14 cellular contexts compared by ENCODE assay signal in the genomic region with DNA sequence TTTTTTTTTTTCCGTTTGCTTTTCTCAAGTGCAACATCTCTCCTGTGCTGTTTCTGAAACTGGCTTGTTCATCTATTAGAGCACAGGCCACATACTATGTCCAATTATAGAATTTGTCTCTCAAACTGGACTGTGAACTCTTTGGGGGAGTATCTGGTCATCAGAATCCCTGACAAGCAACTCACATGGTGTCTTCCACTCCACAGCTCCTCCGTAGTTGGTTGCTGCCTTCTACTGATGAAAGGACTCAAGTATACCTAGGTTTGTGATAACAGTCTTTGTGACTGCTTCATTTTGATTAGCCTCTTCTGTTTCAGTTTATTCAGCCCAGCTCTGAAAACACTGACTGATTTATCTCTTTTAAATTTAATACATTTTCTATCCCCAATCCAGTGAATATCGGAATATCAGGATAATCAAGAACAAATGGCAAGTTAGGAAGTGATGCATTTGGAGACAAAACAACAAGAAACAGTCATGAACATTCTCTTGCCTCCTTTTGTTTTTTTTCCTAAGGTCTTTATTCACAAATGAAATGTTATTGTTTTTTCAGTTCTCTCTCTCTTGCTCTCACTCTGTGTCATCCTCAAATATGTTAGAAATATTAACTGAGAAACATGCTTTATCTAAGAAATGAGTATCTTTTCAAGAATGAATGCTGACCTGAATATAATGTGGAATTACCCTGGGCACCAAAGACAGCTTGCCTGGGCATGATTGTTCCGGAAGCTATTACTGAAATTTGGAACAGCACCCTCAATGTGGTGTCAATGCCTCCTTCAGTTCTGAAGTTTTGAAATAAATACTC. TPM values are rescaled to one million over a fixed set of nuclear protein-coding genes. Genes with fewer than 3 reads are reported as not detected.
DNase-seq lines count a peak whose midpoint lies in the region; ATAC-seq, FAIRE-seq and TF ChIP-seq lines count a peak whose summit lies in the region.
"Had no signal": no experiment of that assay in that cellular context is flagged by ENCODE, and none has a peak within 500 bp of the region (broad histone marks: within the 10 kb centered on the region; RNA-seq: fewer than 3 reads in every experiment).

No MANE protein-coding gene starts in this region.

- H3K4me1 ChIP-seq in endothelial cell of umbilical vein (ENCODE audit: control insufficient read depth, extremely low read depth, insufficient read depth, low read length) (peaks cover 40% of the 10 kb centered on the region), body of pancreas (no peaks in the 10 kb centered on the region)

- BruUV-seq in endothelial cell of umbilical vein (replicated peaks; lab: Mats Ljungman, UMichigan), result no TSS peak

- ATAC-seq in HG03378 (IDR thresholded peaks at IDR 0.05; ENCODE audit: unreplicated experiment) (peak; percentile 55), body of pancreas (no peak)
- no peak for ATAC-seq in activated CD4-positive, alpha-beta T cell treated with anti-CD3 and anti-CD28 coated beads for 36 hours
- ATAC-seq: T-cell had no signal

- H3K36me3 Mint-ChIP-seq in activated CD4-positive, alpha-beta T cell treated with anti-CD3 and anti-CD28 coated beads for 36 hours (ENCODE audit: low read depth), result no peaks in the 10 kb centered on the region
- H3K36me3 Mint-ChIP-seq: activated naive CD8-positive, alpha-beta T cell treated with anti-CD3 and anti-CD28 coated beads, Interleukin-2, amount 10 ng/mL, durations not matched to agents 7 days and 5 days; T-cell had no signal

- FAIRE-seq in endothelial cell of umbilical vein (lab: Jason Lieb, UNC), result peak; percentile 53
- FAIRE-seq in RCC 7860 (lab: Jason Lieb, UNC), result no peak
- FAIRE-seq: A204.1 had no signal

- peak overlapping the region; percentile 54 for H3K4me2 ChIP-seq in endothelial cell of umbilical vein (ENCODE audit: insufficient read depth, low read length)

- CTCF ChIA-PET in endothelial cell of umbilical vein (lab: Charles Lee), result no interaction called here
- CTCF ChIA-PET in activated CD4-positive, alpha-beta T cell treated with anti-CD3 and anti-CD28 coated beads for 36 hours (lab: Charles Lee), result interaction anchor here (1.0 kb wide), 1 partner anchor 16 kb away, joined by 3 read pairs; no protein-coding TSS in a partner anchor

- dilution Hi-C loops in endothelial cell of umbilical vein (cut with MboI; ENCODE audit: extremely low pct_ligation_motif_present, low sequenced_read_pairs), result no loop called here

- H4K20me1 ChIP-seq in endothelial cell of umbilical vein (replicated peaks; ENCODE audit: control insufficient read depth, extremely low read depth, insufficient read depth, low read length), result no peaks in the 10 kb centered on the region

- no peak for TF ChIP-seq CTCF in endothelial cell of umbilical vein (IDR thresholded peaks at IDR 0.05; ENCODE audit: extremely low read depth in 1 of 2, insufficient read depth in 1 of 2, low read depth in 1 of 2, low read length in 2 of 2)
- no peak for TF ChIP-seq CTCF in body of pancreas (IDR thresholded peaks at IDR 0.05)

- POLR2A ChIA-PET in endothelial cell of umbilical vein (lab: Charles Lee), result no interaction called here
- POLR2A ChIA-PET in activated CD4-positive, alpha-beta T cell treated with anti-CD3 and anti-CD28 coated beads for 36 hours (lab: Charles Lee), result interaction anchor here (0.7 kb wide), 2 partner anchors 45 to 58 kb away, joined by 3 read pairs; no protein-coding TSS in a partner anchor

- no peaks in the 10 kb centered on the region for H3K4me1 Mint-ChIP-seq in activated CD4-positive, alpha-beta T cell treated with anti-CD3 and anti-CD28 coated beads for 36 hours
- H3K4me1 Mint-ChIP-seq: activated naive CD8-positive, alpha-beta T cell treated with anti-CD3 and anti-CD28 coated beads, Interleukin-2, amount 10 ng/mL, durations not matched to agents 7 days and 5 days; T-cell had no signal

- H3K9me3 Mint-ChIP-seq in activated CD4-positive, alpha-beta T cell treated with anti-CD3 and anti-CD28 coated beads for 36 hours (ENCODE audit: low read depth), result no peaks in the 10 kb centered on the region
- H3K9me3 Mint-ChIP-seq: activated naive CD8-positive, alpha-beta T cell treated with anti-CD3 and anti-CD28 coated beads, Interleukin-2, amount 10 ng/mL, durations not matched to agents 7 days and 5 days; T-cell had no signal

- no peaks in the 10 kb centered on the region for H3K27me3 ChIP-seq in endothelial cell of umbilical vein (ENCODE audit: control insufficient read depth in 2 of 2, insufficient read depth in 2 of 2, low read length in 2 of 2)
- H3K27me3 ChIP-seq in body of pancreas, result no peaks in the 10 kb centered on the region

- TF ChIP-seq POLR2A in endothelial cell of umbilical vein (IDR thresholded peaks at IDR 0.05; ENCODE audit: low read depth, low read length) (no peak), body of pancreas (IDR thresholded peaks at IDR 0.05) (no peak)

- in situ Hi-C loops in ACHN (cut with HindIII; ENCODE audit: low pct_ligation_motif_present, low pct_unique_long_range_greater_than_20kb, low sequenced_read_pairs), result no loop called here

- H3K27me3 Mint-ChIP-seq in activated CD4-positive, alpha-beta T cell treated with anti-CD3 and anti-CD28 coated beads for 36 hours, result no peaks in the 10 kb centered on the region
- H3K27me3 Mint-ChIP-seq: T-cell had no signal

- no peaks in the 10 kb centered on the region for H3K36me3 ChIP-seq in endothelial cell of umbilical vein (ENCODE audit: control insufficient read depth in 2 of 2, extremely low read depth in 1 of 2, insufficient read depth in 2 of 2, low read length in 2 of 2)
- H3K36me3 ChIP-seq in body of pancreas (replicated peaks in 1 of 2; ENCODE audit: insufficient read depth in 1 of 2, low read depth in 2 of 2), result no peaks in the 10 kb centered on the region

- WGBS in body of pancreas, 2 donors, result 63% methylated on average over 4 of the region's 4 CpGs

- H2AFZ ChIP-seq in endothelial cell of umbilical vein (ENCODE audit: low read depth, low read length), result no peak overlapping the region

- no peak overlapping the region for H3K27ac Mint-ChIP-seq in activated CD4-positive, alpha-beta T cell treated with anti-CD3 and anti-CD28 coated beads for 36 hours
- H3K27ac Mint-ChIP-seq: activated naive CD8-positive, alpha-beta T cell treated with anti-CD3 and anti-CD28 coated beads, Interleukin-2, amount 10 ng/mL, durations not matched to agents 7 days and 5 days; T-cell had no signal

- H3K27ac ChIP-seq in endothelial cell of umbilical vein (ENCODE audit: insufficient read depth, low read depth, low read length), result peak overlapping the region; percentile 57
- H3K27ac ChIP-seq in body of pancreas, result no peak overlapping the region

- no peaks in the 10 kb centered on the region for H3K9me1 ChIP-seq in endothelial cell of umbilical vein (replicated peaks; ENCODE audit: control insufficient read depth, extremely low read depth, insufficient read depth, low read length)

- H3K4me3 ChIP-seq in endothelial cell of umbilical vein (replicated peaks in 1 of 3; ENCODE audit: insufficient read depth in 1 of 3, low read depth in 1 of 3, low read length in 3 of 3), result no peak overlapping the region
- H3K4me3 ChIP-seq in body of pancreas, result no peak overlapping the region

- intact Hi-C loops in endothelial cell of umbilical vein (cut with micrococcal nuclease) (no loop called here), body of pancreas (cut with DNase I) (no loop called here)
- intact Hi-C loops in activated CD4-positive, alpha-beta T cell treated with anti-CD3 and anti-CD28 coated beads for 36 hours (cut with DNase I, micrococcal nuclease), result no loop called here

- H3K9me3 ChIP-seq in endothelial cell of umbilical vein (replicated peaks; ENCODE audit: control insufficient read depth, insufficient read depth, low read length) (no peaks in the 10 kb centered on the region), body of pancreas (no peaks in the 10 kb centered on the region)

- DNase-seq in ACHN (peak; percentile 55), endothelial cell of umbilical vein (ENCODE audit: low read depth, low spot score) (peak; percentile 51), myocyte (ENCODE audit: low read depth) (peak; percentile 33), RCC 7860 (ENCODE audit: low spot score) (no peak), OCI-M2 (lab: John Stamatoyannopoulos, UW; ENCODE audit: unreplicated experiment) (no peak), body of pancreas (no peak)
- DNase-seq in activated CD4-positive, alpha-beta T cell treated with anti-CD3 and anti-CD28 coated beads for 36 hours, result no peak
- DNase-seq: activated naive CD8-positive, alpha-beta T cell treated with anti-CD3 and anti-CD28 coated beads, Interleukin-2, amount 10 ng/mL, durations not matched to agents 7 days and 5 days; DMS53; kidney glomerular epithelial cell; NCI-H524; T-cell had no signal

- H3K79me2 ChIP-seq in endothelial cell of umbilical vein (ENCODE audit: control insufficient read depth, insufficient read depth, low read length), result peaks cover 51% of the 10 kb centered on the region

- H3K9ac ChIP-seq in endothelial cell of umbilical vein (replicated peaks; ENCODE audit: extremely low read depth, insufficient read depth, low read length), result no peak overlapping the region

- no peak overlapping the region for H3K4me3 Mint-ChIP-seq in activated CD4-positive, alpha-beta T cell treated with anti-CD3 and anti-CD28 coated beads for 36 hours
- H3K4me3 Mint-ChIP-seq: activated naive CD8-positive, alpha-beta T cell treated with anti-CD3 and anti-CD28 coated beads, Interleukin-2, amount 10 ng/mL, durations not matched to agents 7 days and 5 days; T-cell had no signal

TF ChIP-seq in endothelial cell of umbilical vein, 7 proteins besides CTCF, POLR2A, EP300 and RAD21 (continues in another document):
- no peak for TF ChIP-seq MYC (IDR thresholded peaks at IDR 0.05; ENCODE audit: low read depth, low read length)
- TF ChIP-seq FOS (IDR thresholded peaks at IDR 0.05; ENCODE audit: borderline replicate concordance, insufficient read depth, low read length), result no peak
- TF ChIP-seq JUN (IDR thresholded peaks at IDR 0.05; ENCODE audit: borderline replicate concordance, insufficient read depth, insufficient read length, low read depth), result no peak
- TF ChIP-seq, protein P1, sequence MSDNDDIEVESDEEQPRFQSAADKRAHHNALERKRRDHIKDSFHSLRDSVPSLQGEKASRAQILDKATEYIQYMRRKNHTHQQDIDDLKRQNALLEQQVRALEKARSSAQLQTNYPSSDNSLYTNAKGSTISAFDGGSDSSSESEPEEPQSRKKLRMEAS (IDR thresholded peaks at IDR 0.05; ENCODE audit: insufficient read depth, insufficient read length), result no peak

RNA-seq across cellular contexts. Expression of gene RBMS3, which starts 51.2 kb away (rescaled TPM):
- total RNA-seq in endothelial cell of umbilical vein (37.3 and 42.3 TPM in 2 replicates), myocyte (30.6 and 32.2 TPM in 2 replicates), body of pancreas (10 to 100 TPM; 17.4 to 29.7 TPM)
- polyA plus RNA-seq in endothelial cell of umbilical vein, result 13.6 and 16.3 TPM in 2 replicates
- 11.4 and 11.9 TPM in 2 replicates for polyA plus RNA-seq in endothelial cell of umbilical vein (2011; cell fraction: cytosol; rRNA removed)
- polyA plus RNA-seq in endothelial cell of umbilical vein (2011; cell fraction: nucleus; rRNA removed), result 42.3 and 46.1 TPM in 2 replicates
- 8.2 and 10.2 TPM in 2 replicates for polyA plus RNA-seq in endothelial cell of umbilical vein (2012)
- polyA minus RNA-seq in endothelial cell of umbilical vein, result 95.1 and 103 TPM in 2 replicates
- polyA minus RNA-seq in endothelial cell of umbilical vein (2011; cell fraction: cytosol; rRNA and poly(A)+ RNA removed), result 7.3 TPM
- 142 and 159 TPM in 2 replicates for polyA minus RNA-seq in endothelial cell of umbilical vein (2011; cell fraction: nucleus; rRNA and poly(A)+ RNA removed)
- polyA plus RNA-seq in myocyte (2012), result 26.7 TPM
- total RNA-seq in activated CD4-positive, alpha-beta T cell treated with anti-CD3 and anti-CD28 coated beads for 36 hours, result 1 to 10 TPM; 1.5 to 2.0 TPM

Comparison
In these comparisons a context has a peak if more than half of its experiments do, and no peak if none do; other contexts are left out.
1. DNase-seq: peak in ACHN (single experiment), endothelial cell of umbilical vein (single experiment) and myocyte (single experiment); none in RCC 7860 (single experiment), OCI-M2 (single experiment), activated CD4-positive, alpha-beta T cell treated with anti-CD3 and anti-CD28 coated beads for 36 hours (single experiment) and body of pancreas (0 of 4).
2. RNA of gene RBMS3, which starts 51.2 kb away (total RNA-seq): 37.3 to 42.3 TPM in endothelial cell of umbilical vein, 30.6 to 32.2 TPM in myocyte and 17.4 to 29.7 TPM in body of pancreas; 1.5 to 2.0 TPM in activated CD4-positive, alpha-beta T cell treated with anti-CD3 and anti-CD28 coated beads for 36 hours; every median in the first group is over 4 times any median in the second.